8 cellular contexts compared by ENCODE assay signal in the genomic region with DNA sequence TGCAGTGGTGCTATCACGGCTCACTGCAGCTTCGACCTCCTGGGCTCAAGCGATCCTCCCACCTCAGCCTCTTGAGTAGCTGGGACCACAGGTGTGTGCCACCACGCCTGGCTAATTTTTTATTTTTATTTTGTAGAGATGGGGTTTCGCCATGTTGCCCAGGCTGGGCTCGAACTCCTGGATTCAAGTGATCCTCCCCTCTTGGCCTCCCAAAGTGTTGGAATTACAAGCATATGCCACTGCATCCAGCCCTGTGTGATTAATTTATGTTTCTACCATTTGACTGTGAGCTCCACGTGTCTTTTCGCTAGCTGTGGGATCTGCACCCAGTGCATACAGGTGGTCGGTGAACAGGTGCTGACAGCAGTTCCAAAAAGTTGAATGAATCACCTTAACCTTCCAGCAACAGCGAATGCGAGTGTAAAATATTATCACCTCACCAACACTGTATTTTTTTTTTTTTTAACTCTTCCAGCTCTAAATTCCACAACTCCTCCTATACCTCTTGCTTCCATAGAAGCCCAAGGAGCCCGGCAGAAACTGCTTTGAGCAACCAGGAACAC. TPM values are rescaled to one million over a fixed set of nuclear protein-coding genes. Genes with fewer than 3 reads are reported as not detected.
A peak's percentile ranks its signal among the peaks of the same experiment; 100 is the strongest.
DNase-seq lines count a peak whose midpoint lies in the region; ATAC-seq and TF ChIP-seq lines count a peak whose summit lies in the region.

No MANE protein-coding gene starts in this region.

- TF ChIP-seq CTCF in GM12865 (IDR thresholded peaks at IDR 0.05; ENCODE audit: insufficient read depth, low read depth, low read length, missing control alignments) (no peak), LNCaP clone FGC (IDR thresholded peaks at IDR 0.05; ENCODE audit: control insufficient read depth, extremely low read depth, insufficient read depth) (no peak), upper lobe of left lung (IDR thresholded peaks at IDR 0.05) (no peak)

- peak overlapping the region; percentile 33; the same call in 1 of the 2 replicates for H3K9ac ChIP-seq in iPS-20b (ENCODE audit: low read depth, low read length)

- no peak for TF ChIP-seq POLR2A in upper lobe of left lung (IDR thresholded peaks at IDR 0.05)

- no peaks in the 10 kb centered on the region for H3K9me3 ChIP-seq in iPS-20b (ENCODE audit: insufficient read depth, low read depth, low read length)
- no peaks in the 10 kb centered on the region for H3K9me3 ChIP-seq in upper lobe of left lung

- TF ChIP-seq EP300 in upper lobe of left lung (IDR thresholded peaks at IDR 0.05), result no peak

- H3K4me1 ChIP-seq in iPS-20b (ENCODE audit: insufficient read depth, low read length) (peaks cover 5% of the 10 kb centered on the region; the same call in 1 of the 2 replicates), upper lobe of left lung (peaks cover 4 to 16% (median 10%) of the 10 kb centered on the region in 4 donors)

- H3K27me3 ChIP-seq in iPS-20b (ENCODE audit: insufficient read depth, low read length) (no peaks in the 10 kb centered on the region), upper lobe of left lung (no peaks in the 10 kb centered on the region)

- H3K36me3 ChIP-seq in iPS-20b (ENCODE audit: insufficient read depth, low read depth, low read length) (no peaks in the 10 kb centered on the region), upper lobe of left lung (peaks cover 0 to 7% (median 2%) of the 10 kb centered on the region in 4 donors)

- H3K4me3 ChIP-seq in GM12865 (ENCODE audit: low read depth, low read length) (peak overlapping the region; percentile 39), LNCaP clone FGC (ENCODE audit: low read depth, low read length) (peak overlapping the region; percentile 83), iPS-20b (ENCODE audit: low read length) (no peak overlapping the region; the same call in 1 of the 2 replicates), upper lobe of left lung (peak overlapping the region in 3 of 4 donors; percentile 65 to 79 (median 73))

- H3K27ac ChIP-seq in iPS-20b (ENCODE audit: low read length) (no peak overlapping the region), upper lobe of left lung (peak overlapping the region in 2 of 4 donors; percentile 16 to 87)

- 55 to 60% methylated on average over 12 of the region's 12 CpGs for WGBS in upper lobe of left lung, 2 donors

- ATAC-seq in GM21825 (IDR thresholded peaks at IDR 0.05; ENCODE audit: unreplicated experiment) (peak; percentile 21), upper lobe of left lung (ENCODE audit: low FRiP score in 2 of 2) (no peak)

- DNase-seq in GM12865 (ENCODE audit: low read depth) (no peak), LNCaP clone FGC (ENCODE audit: low read depth) (no peak), upper lobe of left lung (no peak), NCI-H2196 treated with DMSO at 0.1 percent for 48 hours (lab: John Stamatoyannopoulos, UW; ENCODE audit: unreplicated experiment) (no peak), NCI-H1694 (lab: John Stamatoyannopoulos, UW) (no peak)
- DNase-seq in activated CD4-positive, alpha-beta T cell treated with anti-CD3 and anti-CD28 coated beads for 1 hour, result no peak

RNA-seq across cellular contexts. Expression of a gene that starts 0.5 kb away (rescaled TPM):
- 10 to 100 TPM in 2 of 6 donors, 1 to 10 TPM in 4; 3.1 to 24.1 (median 6.8) TPM for total RNA-seq in upper lobe of left lung
